In the genomic region with DNA sequence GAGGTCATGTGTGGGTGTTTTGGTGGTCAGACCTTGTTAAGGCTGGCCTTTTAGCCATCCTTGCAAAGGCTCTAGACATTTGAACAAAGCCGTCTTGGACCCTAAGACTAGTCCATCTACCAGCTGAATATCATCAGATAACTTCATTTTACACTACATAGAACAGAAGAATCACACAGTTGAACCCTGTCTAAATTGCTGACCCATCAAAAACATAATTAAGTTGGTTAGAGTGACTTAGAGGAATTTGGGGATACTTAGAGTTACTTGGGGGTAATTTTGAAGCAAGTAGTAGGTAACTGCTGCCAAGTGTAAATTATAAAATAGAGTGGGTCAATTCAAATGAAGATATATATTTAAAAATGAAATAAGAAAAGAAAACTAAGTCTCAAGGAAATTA, we compare ENCODE assay signal across 30 cellular contexts.
"Had no signal": no experiment of that assay in that cellular context is flagged by ENCODE, and none has a peak within 500 bp of the region (broad histone marks: within the 10 kb centered on the region; RNA-seq: fewer than 3 reads in every experiment).

No MANE protein-coding gene starts in this region.

- H3K4me3 ChIP-seq: neural progenitor cell, ovary, psoas muscle, skin epidermis, smooth muscle cell, spleen, thoracic aorta, thyroid gland, tibial nerve, upper lobe of right lung, uterus had no signal

- DNase-seq: naive thymus-derived CD4-positive, alpha-beta T cell; natural killer cell; occipital lobe; ovary; posterior cingulate gyrus; psoas muscle; right cardiac atrium; spleen; stimulated activated CD4-positive, alpha-beta T cell treated with anti-CD3 and anti-CD28 coated beads, Interleukin-12 subunit alpha, Interleukin-12 subunit beta, amount 100 ng/mL, for 4 hours; stimulated activated CD4-positive, alpha-beta T cell treated with anti-CD3 and anti-CD28 coated beads, Interleukin-1b, Interleukin-23, amount 100 ng/mL, for 48 hours; stimulated activated CD4-positive, alpha-beta T cell treated with anti-CD3 and anti-CD28 coated beads, Interleukin-4, amount 100 ng/mL, for 1 hour; stimulated activated CD4-positive, alpha-beta T cell treated with anti-CD3 and anti-CD28 coated beads, Interleukin-4, amount 100 ng/mL, for 4 hours; stimulated activated CD8-positive, alpha-beta memory T cell treated with anti-CD3 and anti-CD28 coated beads, Interleukin-4, amount 100 ng/mL, for 48 hours; stimulated activated naive CD4-positive, alpha-beta T cell; stimulated activated naive CD8-positive, alpha-beta T cell treated with anti-CD3 and anti-CD28 coated beads, Interleukin-15, amount 100 ng/mL, for 72 hours; stimulated activated naive CD8-positive, alpha-beta T cell treated with anti-CD3 and anti-CD28 coated beads, Interleukin-15, Interleukin-2, amounts not matched to agents 100 U/mL and 50 U/mL, for 24 hours; thyroid gland; trophoblast cell; upper lobe of right lung; uterus had no signal

- H3K4me1 Mint-ChIP-seq: naive thymus-derived CD4-positive, alpha-beta T cell; natural killer cell; nephron; neural progenitor cell; stimulated activated memory B cell treated with anti-CD40 and anti-IgM and Interleukin-4, amounts not matched to agents 10 μg/mL and 1 μg/mL and 100 μg/mL, for 72 hours; stimulated activated naive CD8-positive, alpha-beta T cell treated with anti-CD3 and anti-CD28 coated beads, Interleukin-15, amount 100 ng/mL, for 72 hours had no signal

- H3K4me2 ChIP-seq: neural progenitor cell, smooth muscle cell had no signal

- H3K27me3 ChIP-seq: neural progenitor cell, ovary, spleen, thyroid gland, tibial nerve, upper lobe of right lung, uterus had no signal

- H3K27ac Mint-ChIP-seq: naive thymus-derived CD4-positive, alpha-beta T cell; natural killer cell; nephron; neural progenitor cell; progenitor cell of endocrine pancreas; stimulated activated memory B cell treated with anti-CD40 and anti-IgM and Interleukin-4, amounts not matched to agents 10 μg/mL and 1 μg/mL and 100 μg/mL, for 72 hours; stimulated activated naive CD8-positive, alpha-beta T cell treated with anti-CD3 and anti-CD28 coated beads, Interleukin-15, amount 100 ng/mL, for 72 hours had no signal

- H3K9ac ChIP-seq: neural progenitor cell, parathyroid adenoma had no signal

- H3K27me3 Mint-ChIP-seq: naive thymus-derived CD4-positive, alpha-beta T cell; progenitor cell of endocrine pancreas; stimulated activated memory B cell treated with anti-CD40 and anti-IgM and Interleukin-4, amounts not matched to agents 10 μg/mL and 1 μg/mL and 100 μg/mL, for 72 hours; stimulated activated naive CD8-positive, alpha-beta T cell treated with anti-CD3 and anti-CD28 coated beads, Interleukin-15, amount 100 ng/mL, for 72 hours had no signal

- H3K36me3 ChIP-seq: neural progenitor cell, ovary, spleen, thoracic aorta, thyroid gland, tibial nerve, upper lobe of right lung, uterus had no signal

- H2AFZ ChIP-seq: neural progenitor cell, parathyroid adenoma had no signal

- H3K9me3 ChIP-seq: ovary, psoas muscle, thoracic aorta, thyroid gland, tibial nerve, upper lobe of right lung, uterus had no signal

- H3K36me3 Mint-ChIP-seq: naive thymus-derived CD4-positive, alpha-beta T cell; natural killer cell; neural progenitor cell; stimulated activated memory B cell treated with anti-CD40 and anti-IgM and Interleukin-4, amounts not matched to agents 10 μg/mL and 1 μg/mL and 100 μg/mL, for 72 hours had no signal

- ATAC-seq: naive thymus-derived CD4-positive, alpha-beta T cell; natural killer cell; psoas muscle; right cardiac atrium; sciatic nerve; stimulated activated memory B cell treated with anti-CD40 and anti-IgM and Interleukin-4, amounts not matched to agents 10 μg/mL and 1 μg/mL and 100 μg/mL, for 72 hours; stimulated activated naive CD8-positive, alpha-beta T cell treated with anti-CD3 and anti-CD28 coated beads, Interleukin-15, amount 100 ng/mL, for 72 hours; stimulated activated naive CD8-positive, alpha-beta T cell treated with anti-CD3 and anti-CD28 coated beads, Interleukin-15, Interleukin-2, amounts not matched to agents 100 U/mL and 50 U/mL, for 24 hours; upper lobe of right lung had no signal

- H3K4me3 Mint-ChIP-seq: naive thymus-derived CD4-positive, alpha-beta T cell; natural killer cell; nephron; neural progenitor cell; stimulated activated memory B cell treated with anti-CD40 and anti-IgM and Interleukin-4, amounts not matched to agents 10 μg/mL and 1 μg/mL and 100 μg/mL, for 72 hours; stimulated activated naive CD8-positive, alpha-beta T cell treated with anti-CD3 and anti-CD28 coated beads, Interleukin-15, amount 100 ng/mL, for 72 hours had no signal

- H3K4me1 ChIP-seq: neural progenitor cell, parathyroid adenoma, psoas muscle, spleen, thyroid gland, tibial nerve, upper lobe of right lung, uterus had no signal

- H3K79me2 ChIP-seq: parathyroid adenoma had no signal

- H3K9me3 Mint-ChIP-seq: nephron; neural progenitor cell; stimulated activated memory B cell treated with anti-CD40 and anti-IgM and Interleukin-4, amounts not matched to agents 10 μg/mL and 1 μg/mL and 100 μg/mL, for 72 hours had no signal

- H3K27ac ChIP-seq: neural progenitor cell, ovary, parathyroid adenoma, psoas muscle, skin epidermis, spleen, thoracic aorta, thyroid gland, tibial nerve, upper lobe of right lung, uterus had no signal
